In the genomic region with DNA sequence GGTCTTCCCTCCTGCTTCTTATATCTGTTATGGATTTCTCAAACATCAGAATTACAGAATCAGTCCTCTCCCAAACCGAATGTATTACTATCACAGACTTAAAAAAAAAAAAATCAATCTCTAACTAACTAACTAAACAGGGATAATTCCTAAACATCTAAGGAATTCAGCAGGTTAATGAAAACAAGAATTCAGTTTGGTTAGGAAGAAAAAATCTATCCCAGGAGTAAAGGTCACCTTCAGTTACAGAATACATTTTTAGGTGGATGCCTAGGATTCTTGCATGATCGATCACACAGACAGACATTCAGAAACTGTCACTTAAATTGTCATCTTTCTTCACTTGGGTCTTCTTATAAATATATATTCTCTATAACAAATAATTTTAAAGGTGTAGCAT, we compare ENCODE assay signal across 1 cellular context.
TF ChIP-seq lines count a peak whose summit lies in the region.

No MANE protein-coding gene starts in this region.

TF ChIP-seq in HepG2, 621 proteins besides CTCF, POLR2A, EP300 and RAD21 (continued from another document and continues in another):
- TF ChIP-seq FOXK2 (IDR thresholded peaks at IDR 0.05) (peak; percentile 66; the same call in 1 of the 2 replicates), CEBPB (IDR thresholded peaks at IDR 0.05; ENCODE audit: borderline replicate concordance, low read depth, low read length) (no peak), ZNF326 (CRISPR knock-in tag; IDR thresholded peaks at IDR 0.05; ENCODE audit: borderline replicate concordance) (no peak), SYNCRIP (IDR thresholded peaks at IDR 0.05; ENCODE audit: insufficient read depth, low read depth, low read length) (no peak), TAF15 (IDR thresholded peaks at IDR 0.05; ENCODE audit: low read depth, low read length, poor library complexity, severe bottlenecking) (no peak), FOXO4 (CRISPR knock-in tag; conservative IDR thresholded peaks at IDR 0.05) (no peak), NR2F2 (IDR thresholded peaks at IDR 0.05; ENCODE audit: borderline replicate concordance, low read depth) (peak; percentile 64), RCOR2 (CRISPR knock-in tag; IDR thresholded peaks at IDR 0.05) (0 out of 2 replicates have a peak, but pooled peaks have one; percentile 48), MNT (IDR thresholded peaks at IDR 0.05) (no peak), SIX1 (CRISPR knock-in tag; IDR thresholded peaks at IDR 0.05; ENCODE audit: borderline replicate concordance) (peak; percentile 35; the same call in 1 of the 2 replicates), DDIT3 (CRISPR knock-in tag; IDR thresholded peaks at IDR 0.05) (no peak), ZNF224 (CRISPR knock-in tag; IDR thresholded peaks at IDR 0.05) (no peak), ZNF619 (CRISPR knock-in tag; IDR thresholded peaks at IDR 0.05) (no peak), ZNF574 (CRISPR knock-in tag; IDR thresholded peaks at IDR 0.05) (no peak), ZSCAN30 (CRISPR knock-in tag; IDR thresholded peaks at IDR 0.05) (no peak), IKZF1 (IDR thresholded peaks at IDR 0.05) (no peak), HNF4G (IDR thresholded peaks at IDR 0.05; ENCODE audit: borderline replicate concordance, low read depth, low read length) (peak; percentile 88), HNF4G (CRISPR knock-in tag; IDR thresholded peaks at IDR 0.05; ENCODE audit: borderline replicate concordance, low read depth) (no peak), ZNF30 (CRISPR knock-in tag; IDR thresholded peaks at IDR 0.05) (no peak), ZNF44 (CRISPR knock-in tag; IDR thresholded peaks at IDR 0.05) (no peak), SMC3 (IDR thresholded peaks at IDR 0.05; ENCODE audit: low read length) (no peak), PTBP1 (IDR thresholded peaks at IDR 0.05; ENCODE audit: low read depth, low read length, poor library complexity, severe bottlenecking) (no peak), ZNF317 (CRISPR knock-in tag; IDR thresholded peaks at IDR 0.05) (no peak), ATF1 (CRISPR knock-in tag; IDR thresholded peaks at IDR 0.05) (no peak), FLYWCH1 (CRISPR knock-in tag; IDR thresholded peaks at IDR 0.05) (no peak), ESRRA (CRISPR knock-in tag; IDR thresholded peaks at IDR 0.05; ENCODE audit: low read depth) (no peak), HNF4A (CRISPR knock-in tag; IDR thresholded peaks at IDR 0.05) (peak; percentile 84), ZNF382 (CRISPR knock-in tag; IDR thresholded peaks at IDR 0.05; ENCODE audit: borderline replicate concordance) (no peak), PHF8 (CRISPR knock-in tag; IDR thresholded peaks at IDR 0.05) (no peak), FOXK1 (CRISPR knock-in tag; IDR thresholded peaks at IDR 0.05; ENCODE audit: borderline replicate concordance, low read depth) (peak; percentile 45; the same call in 1 of the 2 replicates), RFX3 (CRISPR knock-in tag; IDR thresholded peaks at IDR 0.05) (no peak), NCOA2 (CRISPR knock-in tag; IDR thresholded peaks at IDR 0.05) (peak; percentile 83)
- TF ChIP-seq, protein P1, sequence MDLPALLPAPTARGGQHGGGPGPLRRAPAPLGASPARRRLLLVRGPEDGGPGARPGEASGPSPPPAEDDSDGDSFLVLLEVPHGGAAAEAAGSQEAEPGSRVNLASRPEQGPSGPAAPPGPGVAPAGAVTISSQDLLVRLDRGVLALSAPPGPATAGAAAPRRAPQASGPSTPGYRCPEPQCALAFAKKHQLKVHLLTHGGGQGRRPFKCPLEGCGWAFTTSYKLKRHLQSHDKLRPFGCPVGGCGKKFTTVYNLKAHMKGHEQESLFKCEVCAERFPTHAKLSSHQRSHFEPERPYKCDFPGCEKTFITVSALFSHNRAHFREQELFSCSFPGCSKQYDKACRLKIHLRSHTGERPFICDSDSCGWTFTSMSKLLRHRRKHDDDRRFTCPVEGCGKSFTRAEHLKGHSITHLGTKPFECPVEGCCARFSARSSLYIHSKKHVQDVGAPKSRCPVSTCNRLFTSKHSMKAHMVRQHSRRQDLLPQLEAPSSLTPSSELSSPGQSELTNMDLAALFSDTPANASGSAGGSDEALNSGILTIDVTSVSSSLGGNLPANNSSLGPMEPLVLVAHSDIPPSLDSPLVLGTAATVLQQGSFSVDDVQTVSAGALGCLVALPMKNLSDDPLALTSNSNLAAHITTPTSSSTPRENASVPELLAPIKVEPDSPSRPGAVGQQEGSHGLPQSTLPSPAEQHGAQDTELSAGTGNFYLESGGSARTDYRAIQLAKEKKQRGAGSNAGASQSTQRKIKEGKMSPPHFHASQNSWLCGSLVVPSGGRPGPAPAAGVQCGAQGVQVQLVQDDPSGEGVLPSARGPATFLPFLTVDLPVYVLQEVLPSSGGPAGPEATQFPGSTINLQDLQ (CRISPR knock-in tag; IDR thresholded peaks at IDR 0.05): no peak
- TF ChIP-seq, protein P2, sequence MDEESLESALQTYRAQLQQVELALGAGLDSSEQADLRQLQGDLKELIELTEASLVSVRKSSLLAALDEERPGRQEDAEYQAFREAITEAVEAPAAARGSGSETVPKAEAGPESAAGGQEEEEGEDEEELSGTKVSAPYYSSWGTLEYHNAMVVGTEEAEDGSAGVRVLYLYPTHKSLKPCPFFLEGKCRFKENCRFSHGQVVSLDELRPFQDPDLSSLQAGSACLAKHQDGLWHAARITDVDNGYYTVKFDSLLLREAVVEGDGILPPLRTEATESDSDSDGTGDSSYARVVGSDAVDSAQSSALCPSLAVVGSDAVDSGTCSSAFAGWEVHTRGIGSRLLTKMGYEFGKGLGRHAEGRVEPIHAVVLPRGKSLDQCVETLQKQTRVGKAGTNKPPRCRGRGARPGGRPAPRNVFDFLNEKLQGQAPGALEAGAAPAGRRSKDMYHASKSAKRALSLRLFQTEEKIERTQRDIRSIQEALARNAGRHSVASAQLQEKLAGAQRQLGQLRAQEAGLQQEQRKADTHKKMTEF (CRISPR knock-in tag; IDR thresholded peaks at IDR 0.05): peak; percentile 53
- TF ChIP-seq, protein P3, sequence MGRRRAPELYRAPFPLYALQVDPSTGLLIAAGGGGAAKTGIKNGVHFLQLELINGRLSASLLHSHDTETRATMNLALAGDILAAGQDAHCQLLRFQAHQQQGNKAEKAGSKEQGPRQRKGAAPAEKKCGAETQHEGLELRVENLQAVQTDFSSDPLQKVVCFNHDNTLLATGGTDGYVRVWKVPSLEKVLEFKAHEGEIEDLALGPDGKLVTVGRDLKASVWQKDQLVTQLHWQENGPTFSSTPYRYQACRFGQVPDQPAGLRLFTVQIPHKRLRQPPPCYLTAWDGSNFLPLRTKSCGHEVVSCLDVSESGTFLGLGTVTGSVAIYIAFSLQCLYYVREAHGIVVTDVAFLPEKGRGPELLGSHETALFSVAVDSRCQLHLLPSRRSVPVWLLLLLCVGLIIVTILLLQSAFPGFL (CRISPR knock-in tag; IDR thresholded peaks at IDR 0.05): no peak
- TF ChIP-seq, protein P4, sequence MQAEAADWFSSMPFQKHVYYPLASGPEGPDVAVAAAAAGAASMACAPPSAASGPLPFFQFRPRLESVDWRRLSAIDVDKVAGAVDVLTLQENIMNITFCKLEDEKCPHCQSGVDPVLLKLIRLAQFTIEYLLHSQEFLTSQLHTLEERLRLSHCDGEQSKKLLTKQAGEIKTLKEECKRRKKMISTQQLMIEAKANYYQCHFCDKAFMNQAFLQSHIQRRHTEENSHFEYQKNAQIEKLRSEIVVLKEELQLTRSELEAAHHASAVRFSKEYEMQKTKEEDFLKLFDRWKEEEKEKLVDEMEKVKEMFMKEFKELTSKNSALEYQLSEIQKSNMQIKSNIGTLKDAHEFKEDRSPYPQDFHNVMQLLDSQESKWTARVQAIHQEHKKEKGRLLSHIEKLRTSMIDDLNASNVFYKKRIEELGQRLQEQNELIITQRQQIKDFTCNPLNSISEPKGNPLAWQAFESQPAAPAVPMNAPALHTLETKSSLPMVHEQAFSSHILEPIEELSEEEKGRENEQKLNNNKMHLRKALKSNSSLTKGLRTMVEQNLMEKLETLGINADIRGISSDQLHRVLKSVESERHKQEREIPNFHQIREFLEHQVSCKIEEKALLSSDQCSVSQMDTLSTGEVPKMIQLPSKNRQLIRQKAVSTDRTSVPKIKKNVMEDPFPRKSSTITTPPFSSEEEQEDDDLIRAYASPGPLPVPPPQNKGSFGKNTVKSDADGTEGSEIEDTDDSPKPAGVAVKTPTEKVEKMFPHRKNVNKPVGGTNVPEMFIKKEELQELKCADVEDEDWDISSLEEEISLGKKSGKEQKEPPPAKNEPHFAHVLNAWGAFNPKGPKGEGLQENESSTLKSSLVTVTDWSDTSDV (CRISPR knock-in tag; IDR thresholded peaks at IDR 0.05): no peak
- TF ChIP-seq, protein P5, sequence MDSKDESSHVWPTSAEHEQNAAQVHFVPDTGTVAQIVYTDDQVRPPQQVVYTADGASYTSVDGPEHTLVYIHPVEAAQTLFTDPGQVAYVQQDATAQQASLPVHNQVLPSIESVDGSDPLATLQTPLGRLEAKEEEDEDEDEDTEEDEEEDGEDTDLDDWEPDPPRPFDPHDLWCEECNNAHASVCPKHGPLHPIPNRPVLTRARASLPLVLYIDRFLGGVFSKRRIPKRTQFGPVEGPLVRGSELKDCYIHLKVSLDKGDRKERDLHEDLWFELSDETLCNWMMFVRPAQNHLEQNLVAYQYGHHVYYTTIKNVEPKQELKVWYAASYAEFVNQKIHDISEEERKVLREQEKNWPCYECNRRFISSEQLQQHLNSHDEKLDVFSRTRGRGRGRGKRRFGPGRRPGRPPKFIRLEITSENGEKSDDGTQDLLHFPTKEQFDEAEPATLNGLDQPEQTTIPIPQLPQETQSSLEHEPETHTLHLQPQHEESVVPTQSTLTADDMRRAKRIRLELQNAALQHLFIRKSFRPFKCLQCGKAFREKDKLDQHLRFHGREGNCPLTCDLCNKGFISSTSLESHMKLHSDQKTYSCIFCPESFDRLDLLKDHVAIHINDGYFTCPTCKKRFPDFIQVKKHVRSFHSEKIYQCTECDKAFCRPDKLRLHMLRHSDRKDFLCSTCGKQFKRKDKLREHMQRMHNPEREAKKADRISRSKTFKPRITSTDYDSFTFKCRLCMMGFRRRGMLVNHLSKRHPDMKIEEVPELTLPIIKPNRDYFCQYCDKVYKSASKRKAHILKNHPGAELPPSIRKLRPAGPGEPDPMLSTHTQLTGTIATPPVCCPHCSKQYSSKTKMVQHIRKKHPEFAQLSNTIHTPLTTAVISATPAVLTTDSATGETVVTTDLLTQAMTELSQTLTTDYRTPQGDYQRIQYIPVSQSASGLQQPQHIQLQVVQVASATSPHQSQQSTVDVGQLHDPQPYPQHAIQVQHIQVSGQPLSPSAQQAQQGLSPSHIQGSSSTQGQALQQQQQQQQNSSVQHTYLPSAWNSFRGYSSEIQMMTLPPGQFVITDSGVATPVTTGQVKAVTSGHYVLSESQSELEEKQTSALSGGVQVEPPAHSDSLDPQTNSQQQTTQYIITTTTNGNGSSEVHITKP (CRISPR knock-in tag; IDR thresholded peaks at IDR 0.05; ENCODE audit: low read depth): no peak
- TF ChIP-seq, protein P6, sequence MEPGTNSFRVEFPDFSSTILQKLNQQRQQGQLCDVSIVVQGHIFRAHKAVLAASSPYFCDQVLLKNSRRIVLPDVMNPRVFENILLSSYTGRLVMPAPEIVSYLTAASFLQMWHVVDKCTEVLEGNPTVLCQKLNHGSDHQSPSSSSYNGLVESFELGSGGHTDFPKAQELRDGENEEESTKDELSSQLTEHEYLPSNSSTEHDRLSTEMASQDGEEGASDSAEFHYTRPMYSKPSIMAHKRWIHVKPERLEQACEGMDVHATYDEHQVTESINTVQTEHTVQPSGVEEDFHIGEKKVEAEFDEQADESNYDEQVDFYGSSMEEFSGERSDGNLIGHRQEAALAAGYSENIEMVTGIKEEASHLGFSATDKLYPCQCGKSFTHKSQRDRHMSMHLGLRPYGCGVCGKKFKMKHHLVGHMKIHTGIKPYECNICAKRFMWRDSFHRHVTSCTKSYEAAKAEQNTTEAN (CRISPR knock-in tag; conservative IDR thresholded peaks at IDR 0.05): no peak
